In the genomic region with DNA sequence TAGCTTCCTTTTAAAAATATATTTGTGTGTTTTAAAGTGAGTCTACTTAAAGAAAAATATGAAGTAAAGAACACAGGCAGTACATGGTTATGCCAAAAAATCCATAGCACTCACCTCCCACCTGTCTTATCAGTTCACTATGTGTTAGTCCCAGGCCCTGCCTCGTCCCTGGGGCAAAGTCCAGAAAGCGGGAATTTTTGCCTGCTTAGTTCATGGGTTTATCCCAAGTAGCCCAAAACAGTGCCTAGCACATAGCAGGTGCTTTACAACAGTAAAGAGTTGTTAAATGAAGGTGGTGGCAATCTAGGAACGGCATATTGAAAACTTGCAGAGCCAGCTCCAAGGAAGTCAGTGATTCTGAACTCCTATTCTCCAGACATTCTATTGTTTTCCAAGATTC, we compare ENCODE assay signal across 23 cellular contexts.
DNase-seq lines count a peak whose midpoint lies in the region; ATAC-seq, FAIRE-seq and TF ChIP-seq lines count a peak whose summit lies in the region.
"Had no signal": no experiment of that assay in that cellular context is flagged by ENCODE, and none has a peak within 500 bp of the region (broad histone marks: within the 10 kb centered on the region; RNA-seq: fewer than 3 reads in every experiment).

No MANE protein-coding gene starts in this region.

- intact Hi-C loops in HepG2 (cut with micrococcal nuclease; ENCODE audit: unreplicated experiment), result no loop called here
- intact Hi-C loops in posterior vena cava (cut with DNase I), result no loop called here

- no peaks in the 10 kb centered on the region for H3K36me3 ChIP-seq in HepG2 (replicated peaks in 1 of 2; ENCODE audit: control insufficient read depth in 1 of 2, insufficient read depth in 2 of 2, low read length in 2 of 2)
- H3K36me3 ChIP-seq in endodermal cell (ENCODE audit: control insufficient read depth, insufficient read depth, low read length), result no peaks in the 10 kb centered on the region
- H3K36me3 ChIP-seq: BE2C, SJSA1 had no signal

- CTCF ChIA-PET in HepG2 (lab: Yijun Ruan, JAX; ENCODE audit: low intra/inter-chr PET ratio, low total read pairs), result no interaction called here

- no peak overlapping the region for H3K27ac Mint-ChIP-seq in endodermal cell
- H3K27ac Mint-ChIP-seq: H9, HFFc6 had no signal

- POLR2A ChIA-PET in HepG2 (lab: Yijun Ruan, JAX), result no interaction called here

- H3K9me3 ChIP-seq in HepG2 (ENCODE audit: low read length), result no peaks in the 10 kb centered on the region
- H3K9me3 ChIP-seq in endodermal cell (ENCODE audit: control insufficient read depth, low read length), result no peaks in the 10 kb centered on the region
- H3K9me3 ChIP-seq: A549, BE2C, SJSA1 had no signal

- TF ChIP-seq POLR2A in HepG2 (IDR thresholded peaks at IDR 0.05; ENCODE audit: insufficient read depth in 1 of 2, low read depth in 2 of 2, low read length in 2 of 2), result no peak

- peaks cover 28% of the 10 kb centered on the region for H3K27me3 Mint-ChIP-seq in endodermal cell (ENCODE audit: insufficient read depth)

- no peak overlapping the region for H2AFZ ChIP-seq in HepG2 (ENCODE audit: low read length)

- no peaks in the 10 kb centered on the region for H3K79me2 ChIP-seq in HepG2 (ENCODE audit: insufficient read depth, low read length)

- BruUV-seq in HepG2 (replicated peaks; lab: Mats Ljungman, UMichigan), result no TSS peak

- TF ChIP-seq RAD21 in HepG2 (CRISPR knock-in tag; IDR thresholded peaks at IDR 0.05), result no peak

- H3K4me2 ChIP-seq in HepG2 (ENCODE audit: low read depth, low read length), result no peak overlapping the region
- H3K4me2 ChIP-seq: A549 had no signal

- no peak overlapping the region for H3K27ac ChIP-seq in HepG2 (ENCODE audit: extremely low read length, insufficient read depth, low read length)
- no peak overlapping the region for H3K27ac ChIP-seq in endodermal cell (ENCODE audit: low read depth, low read length)
- H3K27ac ChIP-seq: A549, HL-60, SJSA1 had no signal

- H3K27me3 ChIP-seq in HepG2 (ENCODE audit: control insufficient read depth in 1 of 2, insufficient read depth in 2 of 2, low read length in 2 of 2) (peaks cover 0 to 5% of the 10 kb centered on the region in 2 experiments; a peak in 1 of 5 replicates), endodermal cell (ENCODE audit: control insufficient read depth, insufficient read depth, low read length, poor library complexity, severe bottlenecking) (peaks cover 6% of the 10 kb centered on the region)
- H3K27me3 ChIP-seq: SJSA1 had no signal

- H3K4me1 ChIP-seq in HepG2 (ENCODE audit: insufficient read depth, low read length), result peaks cover 55% of the 10 kb centered on the region
- H3K4me1 ChIP-seq in endodermal cell (ENCODE audit: control insufficient read depth, insufficient read depth, low read length), result peaks cover 1% of the 10 kb centered on the region
- H3K4me1 ChIP-seq: A549, BE2C, SJSA1 had no signal

- WGBS in HepG2 (ENCODE audit: low lambda C conversion rate), result 0% methylated on average over 3 of the region's 3 CpGs
- WGBS in endodermal cell (ENCODE audit: insufficient coverage in 1 of 2, insufficient read length in 1 of 2), 2 experiments, result 83 to 96% methylated on average over 2 to 3 of the region's 3 CpGs

- H3K4me3 Mint-ChIP-seq in endodermal cell, result no peak overlapping the region
- H3K4me3 Mint-ChIP-seq: H9, HFFc6 had no signal

- H4K20me1 ChIP-seq in HepG2 (ENCODE audit: insufficient read depth, low read length), result no peaks in the 10 kb centered on the region

- H3K4me1 Mint-ChIP-seq in endodermal cell, result peaks cover 1% of the 10 kb centered on the region

- FAIRE-seq in HepG2 (lab: Jason Lieb, UNC) (peak; percentile 74), urothelium cell line (lab: Jason Lieb, UNC) (peak; percentile 59)
- FAIRE-seq: A549, GM19239 had no signal

- TF ChIP-seq CTCF in HepG2 (CRISPR knock-in tag; IDR thresholded peaks at IDR 0.05) (no peak), endodermal cell (conservative IDR thresholded peaks at IDR 0.05) (no peak)

- ATAC-seq in HepG2 (peak; percentile 85), HG03571 (IDR thresholded peaks at IDR 0.05; ENCODE audit: unreplicated experiment) (no peak)
- ATAC-seq: A549, Panc1 had no signal

- in situ Hi-C loops in HepG2 (cut with HindIII; ENCODE audit: extremely low pct_ligation_motif_present, low pct_unique_long_range_greater_than_20kb), result loop anchor here (10.0 kb wide), 1 partner anchor 63 kb away; no protein-coding TSS in a partner anchor

- TF ChIP-seq EP300 in HepG2 (IDR thresholded peaks at IDR 0.05; ENCODE audit: low read depth in 2 of 2, low read length in 2 of 2) (no peak), HepG2 (CRISPR knock-in tag; IDR thresholded peaks at IDR 0.05; ENCODE audit: borderline replicate concordance) (no peak)

- H3K36me3 Mint-ChIP-seq in endodermal cell (ENCODE audit: low read depth), result no peaks in the 10 kb centered on the region

- peak; percentile 81 for DNase-seq in HuH-7.5 (ENCODE audit: low spot score)
- DNase-seq in HepG2 (ENCODE audit: low spot score), result peak; percentile 66
- peak; percentile 31 for DNase-seq in posterior vena cava (ENCODE audit: low spot score)
- DNase-seq in urothelium cell line (ENCODE audit: low spot score), result no peak
- no peak for DNase-seq in SHP77 (lab: John Stamatoyannopoulos, UW)
- no peak for DNase-seq in endodermal cell
- DNase-seq: BE2C, DMS79, H9, HFFc6, IMR-90, NCI-H1105, NCI-H146, NCI-H2029 treated with DMSO at 0.1 percent for 48 hours, NCI-H345, NCI-H524 treated with DMSO at 0.1 percent for 48 hours, NCI-H82 had no signal

- no peaks in the 10 kb centered on the region for H3K9me3 Mint-ChIP-seq in endodermal cell
- H3K9me3 Mint-ChIP-seq: H9, HFFc6 had no signal

- H3K9ac ChIP-seq in HepG2 (ENCODE audit: insufficient read depth, low read depth, low read length) (no peak overlapping the region), endodermal cell (ENCODE audit: extremely low read depth, low read length, poor library complexity, severe bottlenecking) (no peak overlapping the region)

- H3K4me3 ChIP-seq in HepG2 (replicated peaks in 1 of 3; ENCODE audit: insufficient read depth in 1 of 3, low read depth in 2 of 3, low read length in 3 of 3) (no peak overlapping the region), endodermal cell (ENCODE audit: low read length) (no peak overlapping the region)
- H3K4me3 ChIP-seq: A549, SJSA1 had no signal

TF ChIP-seq in HepG2, 621 proteins besides CTCF, POLR2A, EP300 and RAD21 (continues in another document):
- TF ChIP-seq HOXD1 (CRISPR knock-in tag; IDR thresholded peaks at IDR 0.05) (no peak), ETS1 (CRISPR knock-in tag; IDR thresholded peaks at IDR 0.05) (no peak), ZKSCAN1 (IDR thresholded peaks at IDR 0.05; ENCODE audit: low read length) (peak; percentile 87), ZNF30 (CRISPR knock-in tag; IDR thresholded peaks at IDR 0.05) (no peak), HNF4A (CRISPR knock-in tag; IDR thresholded peaks at IDR 0.05) (peak; percentile 84)
- TF ChIP-seq, protein P1, sequence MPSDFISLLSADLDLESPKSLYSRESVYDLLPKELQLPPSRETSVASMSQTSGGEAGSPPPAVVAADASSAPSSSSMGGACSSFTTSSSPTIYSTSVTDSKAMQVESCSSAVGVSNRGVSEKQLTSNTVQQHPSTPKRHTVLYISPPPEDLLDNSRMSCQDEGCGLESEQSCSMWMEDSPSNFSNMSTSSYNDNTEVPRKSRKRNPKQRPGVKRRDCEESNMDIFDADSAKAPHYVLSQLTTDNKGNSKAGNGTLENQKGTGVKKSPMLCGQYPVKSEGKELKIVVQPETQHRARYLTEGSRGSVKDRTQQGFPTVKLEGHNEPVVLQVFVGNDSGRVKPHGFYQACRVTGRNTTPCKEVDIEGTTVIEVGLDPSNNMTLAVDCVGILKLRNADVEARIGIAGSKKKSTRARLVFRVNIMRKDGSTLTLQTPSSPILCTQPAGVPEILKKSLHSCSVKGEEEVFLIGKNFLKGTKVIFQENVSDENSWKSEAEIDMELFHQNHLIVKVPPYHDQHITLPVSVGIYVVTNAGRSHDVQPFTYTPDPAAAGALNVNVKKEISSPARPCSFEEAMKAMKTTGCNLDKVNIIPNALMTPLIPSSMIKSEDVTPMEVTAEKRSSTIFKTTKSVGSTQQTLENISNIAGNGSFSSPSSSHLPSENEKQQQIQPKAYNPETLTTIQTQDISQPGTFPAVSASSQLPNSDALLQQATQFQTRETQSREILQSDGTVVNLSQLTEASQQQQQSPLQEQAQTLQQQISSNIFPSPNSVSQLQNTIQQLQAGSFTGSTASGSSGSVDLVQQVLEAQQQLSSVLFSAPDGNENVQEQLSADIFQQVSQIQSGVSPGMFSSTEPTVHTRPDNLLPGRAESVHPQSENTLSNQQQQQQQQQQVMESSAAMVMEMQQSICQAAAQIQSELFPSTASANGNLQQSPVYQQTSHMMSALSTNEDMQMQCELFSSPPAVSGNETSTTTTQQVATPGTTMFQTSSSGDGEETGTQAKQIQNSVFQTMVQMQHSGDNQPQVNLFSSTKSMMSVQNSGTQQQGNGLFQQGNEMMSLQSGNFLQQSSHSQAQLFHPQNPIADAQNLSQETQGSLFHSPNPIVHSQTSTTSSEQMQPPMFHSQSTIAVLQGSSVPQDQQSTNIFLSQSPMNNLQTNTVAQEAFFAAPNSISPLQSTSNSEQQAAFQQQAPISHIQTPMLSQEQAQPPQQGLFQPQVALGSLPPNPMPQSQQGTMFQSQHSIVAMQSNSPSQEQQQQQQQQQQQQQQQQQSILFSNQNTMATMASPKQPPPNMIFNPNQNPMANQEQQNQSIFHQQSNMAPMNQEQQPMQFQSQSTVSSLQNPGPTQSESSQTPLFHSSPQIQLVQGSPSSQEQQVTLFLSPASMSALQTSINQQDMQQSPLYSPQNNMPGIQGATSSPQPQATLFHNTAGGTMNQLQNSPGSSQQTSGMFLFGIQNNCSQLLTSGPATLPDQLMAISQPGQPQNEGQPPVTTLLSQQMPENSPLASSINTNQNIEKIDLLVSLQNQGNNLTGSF (CRISPR knock-in tag; IDR thresholded peaks at IDR 0.05), result no peak

Comparison
In these comparisons a context has a peak if more than half of its experiments do, and no peak if none do; other contexts are left out.
1. DNase-seq: peak in HuH-7.5 (single experiment), HepG2 (single experiment) and posterior vena cava (single experiment); none in urothelium cell line (single experiment), SHP77 (0 of 2) and endodermal cell (single experiment).